Comparison of ENCODE assay signal across 1 cellular context in the genomic region with DNA sequence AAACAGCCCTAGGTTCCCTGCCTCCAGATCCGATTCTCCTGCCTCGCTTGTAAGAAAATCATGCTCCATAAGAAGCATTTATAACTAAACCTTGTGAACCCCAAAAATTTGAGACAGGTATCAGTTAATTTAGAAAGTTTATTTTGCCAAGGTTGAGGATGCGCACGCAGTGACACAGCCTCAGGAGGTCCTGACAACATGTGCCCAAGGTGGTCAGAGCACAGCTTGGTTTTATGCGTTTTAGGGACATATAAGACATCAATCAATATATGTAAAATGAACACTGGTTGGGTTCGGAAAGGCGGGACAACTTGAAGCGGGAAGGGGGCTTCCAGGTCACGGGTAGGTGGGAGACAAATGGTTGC.
TF ChIP-seq lines count a peak whose summit lies in the region.

No MANE protein-coding gene starts in this region.

TF ChIP-seq in A549, 52 proteins besides CTCF, POLR2A, EP300 and RAD21 (continued from another document):
- no peak for TF ChIP-seq HEYL (CRISPR knock-in tag; IDR thresholded peaks at IDR 0.05)
- no peak for TF ChIP-seq JUN (IDR thresholded peaks at IDR 0.05)
- no peak for TF ChIP-seq ZNF302 (CRISPR knock-in tag; IDR thresholded peaks at IDR 0.05)
- TF ChIP-seq MAZ (IDR thresholded peaks at IDR 0.05; ENCODE audit: borderline replicate concordance, low read depth, low read length): no peak
- no peak for TF ChIP-seq PHF8 (IDR thresholded peaks at IDR 0.05; ENCODE audit: borderline replicate concordance, low read depth)
- TF ChIP-seq GATA3 (IDR thresholded peaks at IDR 0.05; ENCODE audit: borderline replicate concordance): no peak
- TF ChIP-seq NPAS2 (CRISPR knock-in tag; IDR thresholded peaks at IDR 0.05; ENCODE audit: borderline replicate concordance): no peak
- TF ChIP-seq BHLHE40 (IDR thresholded peaks at IDR 0.05; ENCODE audit: low read depth, low read length): no peak
